9 cellular contexts compared by ENCODE assay signal in the genomic region with DNA sequence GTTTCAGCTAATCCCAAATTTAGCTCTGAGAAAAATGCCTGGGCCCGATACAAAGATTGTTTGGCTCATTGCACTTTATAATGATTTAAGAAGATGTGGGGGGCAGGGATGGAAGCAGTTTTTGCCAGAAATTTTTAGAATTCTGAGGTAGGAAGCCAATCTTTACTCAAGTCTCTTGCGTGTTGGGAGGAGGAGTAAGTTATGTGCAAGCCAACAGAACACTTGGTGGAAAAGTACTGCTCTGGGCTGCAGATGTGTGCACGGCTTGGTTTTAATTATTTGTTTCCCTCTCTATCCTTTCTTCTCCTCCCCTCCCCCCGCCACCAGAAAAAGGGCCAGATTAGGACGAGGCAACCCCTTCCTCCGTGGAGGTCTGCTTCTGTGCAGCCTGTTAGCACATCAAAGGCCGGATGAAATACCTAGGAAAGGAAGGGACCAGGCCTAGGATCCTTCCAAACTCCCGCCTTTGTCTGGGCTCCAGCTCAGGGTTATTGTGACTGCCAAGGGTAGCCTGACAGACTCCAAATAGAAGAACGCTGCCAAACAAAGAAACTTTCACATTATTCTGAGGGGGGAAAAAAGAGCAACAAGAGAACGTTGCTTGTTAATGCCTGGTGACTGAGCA. TPM values are rescaled to one million over a fixed set of nuclear protein-coding genes. Genes with fewer than 3 reads are reported as not detected.
DNase-seq lines count a peak whose midpoint lies in the region; ATAC-seq and TF ChIP-seq lines count a peak whose summit lies in the region.
"Had no signal": no experiment of that assay in that cellular context is flagged by ENCODE, and none has a peak within 500 bp of the region (broad histone marks: within the 10 kb centered on the region; RNA-seq: fewer than 3 reads in every experiment).

No MANE protein-coding gene starts in this region.

- H4K20me1 ChIP-seq in mammary epithelial cell (ENCODE audit: insufficient read depth, low read length) = no peaks in the 10 kb centered on the region

- no peaks in the 10 kb centered on the region for H3K27me3 Mint-ChIP-seq in activated naive CD4-positive, alpha-beta T cell treated with anti-CD3 and anti-CD28 coated beads for 36 hours (ENCODE audit: low read depth)
- peaks cover 2% of the 10 kb centered on the region for H3K27me3 Mint-ChIP-seq in memory B cell

- peaks cover 7% of the 10 kb centered on the region for H3K4me1 ChIP-seq in mammary epithelial cell (ENCODE audit: insufficient read depth, low read length)
- H3K4me1 ChIP-seq in urinary bladder (ENCODE audit: insufficient read depth) = no peaks in the 10 kb centered on the region
- no peaks in the 10 kb centered on the region for H3K4me1 ChIP-seq in BE2C

- H3K9me3 Mint-ChIP-seq in activated naive CD4-positive, alpha-beta T cell treated with anti-CD3 and anti-CD28 coated beads for 36 hours = no peaks in the 10 kb centered on the region
- no peaks in the 10 kb centered on the region for H3K9me3 Mint-ChIP-seq in activated naive CD4-positive, alpha-beta T cell treated with anti-CD3 and anti-CD28 coated beads, Interleukin-2, amount 50 U/mL, for 72 hours
- no peaks in the 10 kb centered on the region for H3K9me3 Mint-ChIP-seq in memory B cell

- WGBS in mammary epithelial cell (ENCODE audit: low coverage, missing lambda C conversion rate) = 44% methylated on average over 7 of the region's 10 CpGs
- 43% methylated on average over 10 of the region's 10 CpGs for WGBS in urinary bladder

- peak overlapping the region; percentile 86 for H3K4me3 Mint-ChIP-seq in activated naive CD4-positive, alpha-beta T cell treated with anti-CD3 and anti-CD28 coated beads for 36 hours
- H3K4me3 Mint-ChIP-seq in memory B cell = peak overlapping the region; percentile 79

- H3K36me3 ChIP-seq in mammary epithelial cell (ENCODE audit: insufficient read depth, low read length) = no peaks in the 10 kb centered on the region
- no peaks in the 10 kb centered on the region for H3K36me3 ChIP-seq in urinary bladder (ENCODE audit: insufficient read depth)
- H3K36me3 ChIP-seq in BE2C = no peaks in the 10 kb centered on the region

- no peak for ATAC-seq in activated naive CD4-positive, alpha-beta T cell treated with anti-CD3 and anti-CD28 coated beads, Interleukin-2, amount 50 U/mL, for 72 hours
- ATAC-seq in memory B cell (ENCODE audit: low read depth) = no peak

- in situ Hi-C loops in mammary epithelial cell (cut with MboI; ENCODE audit: low sequenced_read_pairs in 2 of 2) = no loop called here

- CTCF ChIA-PET in activated naive CD4-positive, alpha-beta T cell treated with anti-CD3 and anti-CD28 coated beads for 36 hours (lab: Charles Lee) = no interaction called here
- CTCF ChIA-PET in mammary epithelial cell (lab: Charles Lee; ENCODE audit: low non-redundant PET) = no interaction called here

- H3K27me3 ChIP-seq in mammary epithelial cell (ENCODE audit: insufficient read depth, low read length) = no peaks in the 10 kb centered on the region
- peaks cover 4% of the 10 kb centered on the region; the same call in 1 of the 2 replicates for H3K27me3 ChIP-seq in BE2C

- peaks cover 22% of the 10 kb centered on the region for H3K4me1 Mint-ChIP-seq in activated naive CD4-positive, alpha-beta T cell treated with anti-CD3 and anti-CD28 coated beads for 36 hours (ENCODE audit: low read depth)
- H3K4me1 Mint-ChIP-seq in memory B cell = peaks cover 10% of the 10 kb centered on the region

- H2AFZ ChIP-seq in mammary epithelial cell (ENCODE audit: low read depth, low read length) = peak overlapping the region; percentile 83

- H3K4me2 ChIP-seq in mammary epithelial cell (ENCODE audit: insufficient read depth, low read depth, low read length) = no peak overlapping the region

- BruUV-seq in mammary epithelial cell (replicated peaks; lab: Mats Ljungman, UMichigan) = no TSS peak

- H3K9me3 ChIP-seq in mammary epithelial cell (replicated peaks; ENCODE audit: insufficient read depth, low read length) (no peaks in the 10 kb centered on the region), BE2C (no peaks in the 10 kb centered on the region)

- no peak overlapping the region for H3K27ac ChIP-seq in mammary epithelial cell (ENCODE audit: insufficient read depth, low read depth, low read length)
- peak overlapping the region; percentile 74 for H3K27ac ChIP-seq in urinary bladder (ENCODE audit: low read depth)

- H3K4me3 ChIP-seq in mammary epithelial cell (replicated peaks in 1 of 3; ENCODE audit: insufficient read depth in 1 of 3, low read depth in 2 of 3, low read length in 3 of 3) (no peak overlapping the region), urinary bladder (ENCODE audit: low read depth, low read length) (no peak overlapping the region), BE2C (ENCODE audit: low read depth, low read length) (no peak overlapping the region)

- no peaks in the 10 kb centered on the region for H3K36me3 Mint-ChIP-seq in activated naive CD4-positive, alpha-beta T cell treated with anti-CD3 and anti-CD28 coated beads for 36 hours (ENCODE audit: low read depth)
- peaks cover 9 to 15% of the 10 kb centered on the region in 2 donors for H3K36me3 Mint-ChIP-seq in activated naive CD4-positive, alpha-beta T cell treated with anti-CD3 and anti-CD28 coated beads, Interleukin-2, amount 50 U/mL, for 72 hours
- H3K36me3 Mint-ChIP-seq in memory B cell = no peaks in the 10 kb centered on the region

- H3K27ac Mint-ChIP-seq in activated naive CD4-positive, alpha-beta T cell treated with anti-CD3 and anti-CD28 coated beads for 36 hours = no peak overlapping the region
- no peak overlapping the region for H3K27ac Mint-ChIP-seq in activated naive CD4-positive, alpha-beta T cell treated with anti-CD3 and anti-CD28 coated beads, Interleukin-2, amount 50 U/mL, for 72 hours
- H3K27ac Mint-ChIP-seq in memory B cell = peak overlapping the region; percentile 72

- H3K79me2 ChIP-seq in mammary epithelial cell (ENCODE audit: insufficient read depth, low read length) = peaks cover 38% of the 10 kb centered on the region

- intact Hi-C loops in activated naive CD4-positive, alpha-beta T cell treated with anti-CD3 and anti-CD28 coated beads for 36 hours (cut with micrococcal nuclease) = loop anchor here (5.0 to 10.0 kb wide), 4 partner anchors 337 to 1320 kb away; partner anchors contain the start of genes NDUFA1, RNF113A, UBE2A and WDR44
- intact Hi-C loops in mammary epithelial cell (cut with micrococcal nuclease) = no loop called here

- no peak for TF ChIP-seq CTCF in mammary epithelial cell (conservative IDR thresholded peaks at IDR 0.05 in 1 of 2, IDR thresholded peaks at IDR 0.05 in 1 of 2; ENCODE audit: extremely low read depth in 1 of 2, insufficient read depth in 1 of 2, low read depth in 1 of 2, low read length in 2 of 2)
- no peak for TF ChIP-seq CTCF in BE2C (IDR thresholded peaks at IDR 0.05; ENCODE audit: low read depth, low read length)

- DNase-seq in activated naive CD4-positive, alpha-beta T cell treated with anti-CD3 and anti-CD28 coated beads for 36 hours = no peak
- no peak for DNase-seq in activated naive CD4-positive, alpha-beta T cell treated with anti-CD3 and anti-CD28 coated beads, Interleukin-2, amount 50 U/mL, for 72 hours (ENCODE audit: low spot score in 2 of 2)
- DNase-seq in mammary epithelial cell (no peak), memory B cell (ENCODE audit: low spot score in 2 of 2) (no peak), kidney tubule cell (ENCODE audit: low spot score) (no peak), BE2C (no peak), RPMI8226 (no peak)
- DNase-seq: amniotic stem cell had no signal

- dilution Hi-C loops in mammary epithelial cell (cut with HindIII; ENCODE audit: low sequenced_read_pairs) = no loop called here

- no peak overlapping the region for H3K9ac ChIP-seq in mammary epithelial cell (ENCODE audit: insufficient read depth, low read length)

RNA-seq across cellular contexts. Expression of gene PGRMC1, which starts 1.0 kb away (rescaled TPM):
- total RNA-seq in activated naive CD4-positive, alpha-beta T cell treated with anti-CD3 and anti-CD28 coated beads for 36 hours = 10 to 100 TPM; 26.3 to 27.0 TPM
- 10 to 100 TPM; 22.2 to 35.0 TPM for total RNA-seq in activated naive CD4-positive, alpha-beta T cell treated with anti-CD3 and anti-CD28 coated beads, Interleukin-2, amount 50 U/mL, for 72 hours
- total RNA-seq in mammary epithelial cell (10 to 100 TPM; 57.9 to 73.5 TPM), urinary bladder (179 TPM)
- polyA plus RNA-seq in mammary epithelial cell (62.6 TPM), urinary bladder (136 TPM)
- 44.5 TPM for polyA minus RNA-seq in mammary epithelial cell
- 58.5 TPM for polyA plus RNA-seq in BE2C (2012; ENCODE audit: insufficient read depth, insufficient read length, low read depth)
